Comparison of ENCODE assay signal across 9 cellular contexts in genomic region chr2:28639836-28640235, GRCh38.
DNase-seq lines count a peak whose midpoint lies in the region; TF ChIP-seq lines count a peak whose summit lies in the region.
"Had no signal": no experiment of that assay in that cellular context is flagged by ENCODE, and none has a peak within 500 bp of the region (broad histone marks: within the 10 kb centered on the region; RNA-seq: fewer than 3 reads in every experiment).

No MANE protein-coding gene starts in this region.

- H3K27me3 ChIP-seq in mucosa of rectum (ENCODE audit: control insufficient read depth in 2 of 2, insufficient read depth in 2 of 2, low read length in 2 of 2), result no peaks in the 10 kb centered on the region

- in situ Hi-C loops in astrocyte of the spinal cord (cut with HindIII; ENCODE audit: low sequenced_read_pairs), result no loop called here

- no peaks in the 10 kb centered on the region for H3K36me3 ChIP-seq in mucosa of rectum (ENCODE audit: control insufficient read depth in 2 of 2, insufficient read depth in 2 of 2, low read length in 2 of 2)

- DNase-seq in GM10266 (ENCODE audit: extremely low spot score) (peak; percentile 28), HuH-7 (ENCODE audit: low spot score) (peak; percentile 41), astrocyte of the spinal cord (ENCODE audit: low read depth, low spot score) (peak; percentile 49), cerebellum (ENCODE audit: low spot score) (no peak)
- DNase-seq in activated effector memory CD4-positive, alpha-beta T cell treated with anti-CD3 and anti-CD28 coated beads, Interleukin-2, amount 50 U/mL, for 16 hours, result no peak
- no peak for DNase-seq in stimulated activated CD4-positive, alpha-beta T cell treated with anti-CD3 and anti-CD28 coated beads, Interleukin-4, amount 100 ng/mL, for 1 hour
- no peak for DNase-seq in activated CD4-positive, alpha-beta T cell treated with anti-CD3 and anti-CD28 coated beads for 48 hours
- DNase-seq: left ventricle myocardium superior had no signal

- H3K4me1 ChIP-seq in mucosa of rectum (ENCODE audit: control insufficient read depth in 2 of 2, insufficient read depth in 2 of 2, low read length in 2 of 2), result peaks cover 15 to 41% of the 10 kb centered on the region in 2 donors

- peak overlapping the region in 1 of 2 donors; percentile 60 for H3K9ac ChIP-seq in mucosa of rectum (ENCODE audit: low read depth in 1 of 2, low read length in 2 of 2)

- H3K4me3 ChIP-seq in astrocyte of the spinal cord (ENCODE audit: low read depth, low read length) (no peak overlapping the region), mucosa of rectum (ENCODE audit: low read length in 2 of 2) (no peak overlapping the region)

- TF ChIP-seq CTCF in GM10266 (IDR thresholded peaks at IDR 0.05; ENCODE audit: control insufficient read depth, insufficient read depth, low read depth, missing control alignments) (no peak), astrocyte of the spinal cord (IDR thresholded peaks at IDR 0.05; ENCODE audit: low read depth, low read length) (no peak)

- peak overlapping the region; percentile 53 to 79 for H3K27ac ChIP-seq in mucosa of rectum (ENCODE audit: low read depth in 2 of 2, low read length in 2 of 2)

- H3K9me3 ChIP-seq in mucosa of rectum (ENCODE audit: control insufficient read depth in 2 of 2, low read length in 2 of 2), result no peaks in the 10 kb centered on the region

Comparison
In these comparisons a context has a peak if more than half of its experiments do, and no peak if none do; other contexts are left out.
1. DNase-seq: peak in GM10266 (single experiment), HuH-7 (single experiment) and astrocyte of the spinal cord (single experiment); none in cerebellum (single experiment), activated effector memory CD4-positive, alpha-beta T cell treated with anti-CD3 and anti-CD28 coated beads, Interleukin-2, amount 50 U/mL, for 16 hours (single experiment), stimulated activated CD4-positive, alpha-beta T cell treated with anti-CD3 and anti-CD28 coated beads, Interleukin-4, amount 100 ng/mL, for 1 hour (single experiment) and activated CD4-positive, alpha-beta T cell treated with anti-CD3 and anti-CD28 coated beads for 48 hours (single experiment).